10 cellular contexts compared by ENCODE assay signal in genomic region chr9:133357656-133358055, GRCh38. TPM values are rescaled to one million over a fixed set of nuclear protein-coding genes. Genes with fewer than 3 reads are reported as not detected.
DNase-seq lines count a peak whose midpoint lies in the region; ATAC-seq and TF ChIP-seq lines count a peak whose summit lies in the region.
"Had no signal": no experiment of that assay in that cellular context is flagged by ENCODE, and none has a peak within 500 bp of the region (broad histone marks: within the 10 kb centered on the region; RNA-seq: fewer than 3 reads in every experiment).

No MANE protein-coding gene starts in this region.

- no peak overlapping the region for H2BK120ac ChIP-seq in neuronal stem cell (ENCODE audit: low read depth, low read length)

- H3K27ac ChIP-seq in ectodermal cell (ENCODE audit: insufficient read depth, low read depth, low read length, poor library complexity, severe bottlenecking) = no peak overlapping the region
- no peak overlapping the region for H3K27ac ChIP-seq in neuronal stem cell (replicated peaks; ENCODE audit: low read length)

- H3K14ac ChIP-seq in neuronal stem cell (ENCODE audit: low read length) = no peak overlapping the region

- WGBS in ectodermal cell, 2 experiments = 94% methylated on average over 14 of the region's 14 CpGs
- WGBS in neuronal stem cell (ENCODE audit: extremely low coverage in 2 of 2, insufficient read length in 2 of 2, insufficient replicate concordance in 1 of 2), 2 donors = no CpG with 5 or more reads among the region's 14 CpGs

- no peak overlapping the region for H3K27ac Mint-ChIP-seq in T-helper 1 cell treated with Interleukin-12 subunit alpha and Interleukin-12 subunit beta and Interleukin-4 antibody, amounts not matched to agents 30 μg/mL and 1 μg/mL, for 36 hours

- no peak overlapping the region for H2AFZ ChIP-seq in neuronal stem cell (ENCODE audit: low read length)

- peaks cover 25% of the 10 kb centered on the region for H3K36me3 Mint-ChIP-seq in T-helper 1 cell treated with Interleukin-12 subunit alpha and Interleukin-12 subunit beta and Interleukin-4 antibody, amounts not matched to agents 30 μg/mL and 1 μg/mL, for 36 hours (ENCODE audit: low read depth)

- no peak overlapping the region for H3K4ac ChIP-seq in neuronal stem cell (ENCODE audit: low read length)

- no peak overlapping the region for H4K8ac ChIP-seq in neuronal stem cell (ENCODE audit: low read depth, low read length)

- H3K9ac ChIP-seq in neuronal stem cell (ENCODE audit: low read depth, low read length, poor library complexity) = peak overlapping the region; percentile 9

- DNase-seq in T-helper 1 cell (no peak), NB4 (ENCODE audit: low read depth) (no peak), neuronal stem cell (ENCODE audit: low spot score) (no peak), NOMO-1 treated with DMSO at 0.1 percent for 48 hours (lab: John Stamatoyannopoulos, UW; ENCODE audit: unreplicated experiment) (no peak)
- DNase-seq: NCI-H2171 treated with DMSO at 0.1 percent for 48 hours, SW 1271 had no signal

- peak overlapping the region; percentile 75 for H3K4me3 Mint-ChIP-seq in T-helper 1 cell treated with Interleukin-12 subunit alpha and Interleukin-12 subunit beta and Interleukin-4 antibody, amounts not matched to agents 30 μg/mL and 1 μg/mL, for 36 hours

- H3K4me1 ChIP-seq in ectodermal cell (ENCODE audit: control insufficient read depth, insufficient read depth, low read length) = peaks cover 8% of the 10 kb centered on the region
- H3K4me1 ChIP-seq in neuronal stem cell (ENCODE audit: control insufficient read depth in 2 of 2, insufficient read depth in 1 of 2, low read depth in 1 of 2, low read length in 2 of 2) = peaks cover 4 to 10% of the 10 kb centered on the region in 2 donors

- peaks cover 16% of the 10 kb centered on the region for H3K79me1 ChIP-seq in neuronal stem cell (ENCODE audit: low read depth, low read length)

- H3K27me3 Mint-ChIP-seq in T-helper 1 cell treated with Interleukin-12 subunit alpha and Interleukin-12 subunit beta and Interleukin-4 antibody, amounts not matched to agents 30 μg/mL and 1 μg/mL, for 36 hours (ENCODE audit: low read depth) = no peaks in the 10 kb centered on the region

- H3K9me3 Mint-ChIP-seq in T-helper 1 cell treated with Interleukin-12 subunit alpha and Interleukin-12 subunit beta and Interleukin-4 antibody, amounts not matched to agents 30 μg/mL and 1 μg/mL, for 36 hours = no peaks in the 10 kb centered on the region

- no peak for TF ChIP-seq CTCF in NB4 (IDR thresholded peaks at IDR 0.05; ENCODE audit: low read depth, low read length)

- peaks cover 22% of the 10 kb centered on the region for H3K36me3 ChIP-seq in ectodermal cell (ENCODE audit: control insufficient read depth, insufficient read depth, low read length)
- peaks cover 28 to 71% of the 10 kb centered on the region in 2 donors for H3K36me3 ChIP-seq in neuronal stem cell (replicated peaks in 1 of 2; ENCODE audit: control insufficient read depth in 2 of 2, insufficient read depth in 2 of 2, low read length in 2 of 2)

- ATAC-seq in HG03457 (IDR thresholded peaks at IDR 0.05; ENCODE audit: unreplicated experiment) = no peak
- no peak for ATAC-seq in HG03342 (IDR thresholded peaks at IDR 0.05; ENCODE audit: unreplicated experiment)

- H3K27me3 ChIP-seq in ectodermal cell (ENCODE audit: control insufficient read depth, insufficient read depth, low read length, poor library complexity, severe bottlenecking) (no peaks in the 10 kb centered on the region), neuronal stem cell (ENCODE audit: control insufficient read depth in 3 of 3, insufficient read depth in 3 of 3, low read depth in 1 of 3, low read length in 3 of 3) (no peaks in the 10 kb centered on the region)

- no peak overlapping the region for H2BK15ac ChIP-seq in neuronal stem cell (ENCODE audit: low read length)

- no peak overlapping the region for H4K91ac ChIP-seq in neuronal stem cell (ENCODE audit: low read depth, low read length, poor library complexity)

- H2AK5ac ChIP-seq in neuronal stem cell (ENCODE audit: low read depth, low read length) = no peak overlapping the region

- no peak overlapping the region for H3K23ac ChIP-seq in neuronal stem cell (ENCODE audit: low read depth, low read length, poor library complexity)

- no peak overlapping the region for H2BK12ac ChIP-seq in neuronal stem cell (ENCODE audit: low read length)

- no peak overlapping the region for H3K4me2 ChIP-seq in neuronal stem cell (ENCODE audit: insufficient read depth, low read length, poor library complexity, severe bottlenecking)

- H3K4me3 ChIP-seq in NB4 (ENCODE audit: low read depth, low read length) = peak overlapping the region; percentile 59
- H3K4me3 ChIP-seq in ectodermal cell (ENCODE audit: insufficient read depth, low read depth, low read length) = peak overlapping the region; percentile 82
- peak overlapping the region; percentile 12 to 88 for H3K4me3 ChIP-seq in neuronal stem cell (ENCODE audit: low read length in 2 of 2)

- H3K9me3 ChIP-seq in ectodermal cell (ENCODE audit: control insufficient read depth, low read length) (no peaks in the 10 kb centered on the region), neuronal stem cell (replicated peaks in 1 of 2; ENCODE audit: control insufficient read depth in 2 of 2, insufficient read depth in 1 of 2, low read depth in 1 of 2, low read length in 2 of 2) (no peaks in the 10 kb centered on the region)

- peaks cover 22% of the 10 kb centered on the region for H3K4me1 Mint-ChIP-seq in T-helper 1 cell treated with Interleukin-12 subunit alpha and Interleukin-12 subunit beta and Interleukin-4 antibody, amounts not matched to agents 30 μg/mL and 1 μg/mL, for 36 hours (ENCODE audit: low read depth)

- H3K18ac ChIP-seq in neuronal stem cell (ENCODE audit: low read length) = no peak overlapping the region

- TF ChIP-seq POLR2A in NB4 (IDR thresholded peaks at IDR 0.05; ENCODE audit: extremely low read depth, insufficient read length) = no peak

- H2BK5ac ChIP-seq in neuronal stem cell (ENCODE audit: low read length) = no peak overlapping the region

RNA-seq across cellular contexts. Expression of gene SURF2, which starts 1.3 kb away (rescaled TPM):
- 23.1 TPM for polyA plus RNA-seq in ectodermal cell (2013, experiment 1 of 4)
- polyA plus RNA-seq in ectodermal cell (2013, experiment 2 of 4) = 24.9 TPM
- polyA plus RNA-seq in ectodermal cell (2013, experiment 3 of 4) = 33.5 TPM
- 30.2 TPM for polyA plus RNA-seq in ectodermal cell (2013, experiment 4 of 4)
- polyA plus RNA-seq in neuronal stem cell (2013, experiment 1 of 2) = 22.0 TPM
- 22.0 TPM for polyA plus RNA-seq in neuronal stem cell (2013, experiment 2 of 2)

RNA-seq across cellular contexts. Expression of gene SURF1, which starts 1.4 kb away (rescaled TPM):
- polyA plus RNA-seq in ectodermal cell (2013, experiment 1 of 4) = 32.7 TPM
- 42.1 TPM for polyA plus RNA-seq in ectodermal cell (2013, experiment 2 of 4)
- polyA plus RNA-seq in ectodermal cell (2013, experiment 3 of 4) = 33.4 TPM
- 38.6 TPM for polyA plus RNA-seq in ectodermal cell (2013, experiment 4 of 4)
- polyA plus RNA-seq in neuronal stem cell (2013, experiment 1 of 2) = 34.2 TPM
- polyA plus RNA-seq in neuronal stem cell (2013, experiment 2 of 2) = 33.7 TPM

RNA-seq across cellular contexts. Expression of gene RPL7A, which starts 9.6 kb away (rescaled TPM):
- 3,120 TPM for polyA plus RNA-seq in ectodermal cell (2013, experiment 1 of 4)
- 3,038 TPM for polyA plus RNA-seq in ectodermal cell (2013, experiment 2 of 4)
- 2,837 TPM for polyA plus RNA-seq in ectodermal cell (2013, experiment 3 of 4)
- 3,214 TPM for polyA plus RNA-seq in ectodermal cell (2013, experiment 4 of 4)
- 3,338 TPM for polyA plus RNA-seq in neuronal stem cell (2013, experiment 1 of 2)
- polyA plus RNA-seq in neuronal stem cell (2013, experiment 2 of 2) = 3,301 TPM

RNA-seq across cellular contexts. Expression of gene MED22, which starts 9.7 kb away (rescaled TPM):
- 62.8 TPM for polyA plus RNA-seq in ectodermal cell (2013, experiment 1 of 4)
- 56.6 TPM for polyA plus RNA-seq in ectodermal cell (2013, experiment 2 of 4)
- polyA plus RNA-seq in ectodermal cell (2013, experiment 3 of 4) = 48.5 TPM
- 47.2 TPM for polyA plus RNA-seq in ectodermal cell (2013, experiment 4 of 4)
- 34.2 TPM for polyA plus RNA-seq in neuronal stem cell (2013, experiment 1 of 2)
- 35.9 TPM for polyA plus RNA-seq in neuronal stem cell (2013, experiment 2 of 2)

RNA-seq across cellular contexts. Expression of gene SURF4, which starts 18.2 kb away (rescaled TPM):
- polyA plus RNA-seq in ectodermal cell (2013, experiment 1 of 4) = 134 TPM
- 149 TPM for polyA plus RNA-seq in ectodermal cell (2013, experiment 2 of 4)
- 89.2 TPM for polyA plus RNA-seq in ectodermal cell (2013, experiment 3 of 4)
- 99.8 TPM for polyA plus RNA-seq in ectodermal cell (2013, experiment 4 of 4)
- polyA plus RNA-seq in neuronal stem cell (2013, experiment 1 of 2) = 107 TPM
- 106 TPM for polyA plus RNA-seq in neuronal stem cell (2013, experiment 2 of 2)
